ENCODE assay signal across 1 cellular context in the genomic region with DNA sequence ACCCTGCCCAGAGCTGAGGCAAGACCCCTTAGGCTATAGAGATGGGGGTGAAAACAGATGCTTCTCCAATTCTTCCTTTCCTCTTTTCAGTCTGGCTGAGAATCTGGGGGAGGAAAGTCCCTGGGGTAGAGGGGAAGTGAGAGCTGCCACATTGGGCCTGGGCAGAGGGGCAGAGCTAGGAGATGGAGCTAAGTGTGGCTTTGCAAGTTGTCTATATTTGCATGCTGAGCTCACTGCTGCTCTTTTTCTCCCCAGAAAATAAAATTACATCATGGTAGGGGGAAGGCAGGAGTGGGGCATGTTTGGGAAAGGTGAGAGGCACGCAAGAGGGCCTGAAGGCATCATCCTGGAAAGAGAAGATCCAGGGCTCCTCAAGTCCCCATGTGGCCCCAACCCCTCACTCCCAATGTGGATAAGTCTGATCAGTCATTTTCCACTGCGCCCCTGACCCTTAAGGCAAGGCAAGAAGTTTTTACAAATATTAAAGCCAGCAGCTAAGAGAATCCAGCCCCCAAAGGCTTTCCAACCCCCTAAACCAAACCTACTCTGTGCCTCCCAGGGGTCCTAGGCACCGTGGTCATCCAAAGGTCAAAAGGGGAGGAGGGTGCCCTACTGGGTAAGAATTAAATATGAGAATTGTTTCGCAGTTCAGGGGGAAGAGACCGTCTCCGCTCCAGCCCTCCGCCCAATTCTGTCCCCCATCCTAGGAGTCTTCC.
TF ChIP-seq lines count a peak whose summit lies in the region.

No MANE protein-coding gene starts in this region.

TF ChIP-seq in GM12878, 131 proteins besides CTCF, POLR2A, EP300 and RAD21 (continues in another document):
- TF ChIP-seq BHLHE40 (IDR thresholded peaks at IDR 0.05; ENCODE audit: borderline replicate concordance in 1 of 2, low read depth in 2 of 2, low read length in 1 of 2) (peak; percentile 23 to 48; a peak in 3 of 4 replicates), TARDBP (IDR thresholded peaks at IDR 0.05; ENCODE audit: borderline replicate concordance) (no peak), PAX5 (IDR thresholded peaks at IDR 0.05; ENCODE audit: borderline replicate concordance, low read depth, low read length) (no peak), ZNF217 (IDR thresholded peaks at IDR 0.05) (peak; percentile 68; the same call in 1 of the 2 replicates), KDM1A (IDR thresholded peaks at IDR 0.05; ENCODE audit: borderline replicate concordance) (no peak), TAF1 (IDR thresholded peaks at IDR 0.05; ENCODE audit: borderline replicate concordance, low read depth, low read length) (no peak), NRF1 (conservative IDR thresholded peaks at IDR 0.05; ENCODE audit: low read depth, low read length) (no peak), EED (IDR thresholded peaks at IDR 0.05; ENCODE audit: low read depth) (peak; percentile 98), IKZF2 (IDR thresholded peaks at IDR 0.05) (peak; percentile 99), KLF5 (IDR thresholded peaks at IDR 0.05; ENCODE audit: partially characterized antibody) (no peak), IRF4 (IDR thresholded peaks at IDR 0.05; ENCODE audit: low read depth, low read length) (peak; percentile 72; the same call in 1 of the 2 replicates), EZH2 (IDR thresholded peaks at IDR 0.05; ENCODE audit: borderline replicate concordance, control insufficient read depth, low read depth, low read length) (no peak), NFIC (IDR thresholded peaks at IDR 0.05; ENCODE audit: low read depth, low read length) (peak; percentile 76; the same call in 1 of the 2 replicates), ASH2L (IDR thresholded peaks at IDR 0.05; ENCODE audit: borderline replicate concordance, low read depth) (no peak), WRNIP1 (IDR thresholded peaks at IDR 0.05; ENCODE audit: borderline replicate concordance, low read depth, low read length) (no peak), PML (IDR thresholded peaks at IDR 0.05; ENCODE audit: low read length) (no peak), MTA3 (IDR thresholded peaks at IDR 0.05; ENCODE audit: borderline replicate concordance, low read length) (peak; percentile 93), RFX5 (IDR thresholded peaks at IDR 0.05; ENCODE audit: low read depth, low read length) (no peak), SPI1 (IDR thresholded peaks at IDR 0.05; ENCODE audit: borderline replicate concordance, insufficient read depth, low read depth, low read length) (peak; percentile 95), CHD1 (IDR thresholded peaks at IDR 0.05; ENCODE audit: low read depth, low read length) (no peak), ZNF24 (IDR thresholded peaks at IDR 0.05) (no peak), YY1 (IDR thresholded peaks at IDR 0.05; ENCODE audit: low read depth, low read length) (0 out of 2 replicates have a peak, but pooled peaks have one; percentile 6), BACH1 (IDR thresholded peaks at IDR 0.05; ENCODE audit: borderline replicate concordance) (peak; percentile 56; the same call in 1 of the 2 replicates), NBN (IDR thresholded peaks at IDR 0.05) (peak; percentile 82), ZNF207 (IDR thresholded peaks at IDR 0.05; ENCODE audit: borderline replicate concordance) (no peak; the same call in 1 of the 2 replicates), EGR1 (IDR thresholded peaks at IDR 0.05; ENCODE audit: borderline replicate concordance in 1 of 2, low read depth in 2 of 2, low read length in 2 of 2) (0 out of 3 replicates have a peak, but pooled peaks of 1 of the 2 experiments have one; percentile 20), ATF7 (IDR thresholded peaks at IDR 0.05; ENCODE audit: low read depth) (peak; percentile 96), KAT2A (conservative IDR thresholded peaks at IDR 0.05; ENCODE audit: control insufficient read depth, low read depth, low read length) (no peak), POLR2AphosphoS2 (IDR thresholded peaks at IDR 0.05; ENCODE audit: low read depth, low read length) (no peak), TCF7 (IDR thresholded peaks at IDR 0.05; ENCODE audit: borderline replicate concordance) (no peak), DPF2 (IDR thresholded peaks at IDR 0.05) (peak; percentile 85), HDGF (IDR thresholded peaks at IDR 0.05) (no peak), CREB1 (IDR thresholded peaks at IDR 0.05; ENCODE audit: low read depth) (no peak), RELA (IDR thresholded peaks at IDR 0.05; ENCODE audit: borderline replicate concordance, partially characterized antibody) (no peak), SIN3A (IDR thresholded peaks at IDR 0.05; ENCODE audit: low read depth, low read length) (no peak), SP1 (IDR thresholded peaks at IDR 0.05; ENCODE audit: low read depth, low read length) (peak; percentile 36)
- TF ChIP-seq, protein P1, sequence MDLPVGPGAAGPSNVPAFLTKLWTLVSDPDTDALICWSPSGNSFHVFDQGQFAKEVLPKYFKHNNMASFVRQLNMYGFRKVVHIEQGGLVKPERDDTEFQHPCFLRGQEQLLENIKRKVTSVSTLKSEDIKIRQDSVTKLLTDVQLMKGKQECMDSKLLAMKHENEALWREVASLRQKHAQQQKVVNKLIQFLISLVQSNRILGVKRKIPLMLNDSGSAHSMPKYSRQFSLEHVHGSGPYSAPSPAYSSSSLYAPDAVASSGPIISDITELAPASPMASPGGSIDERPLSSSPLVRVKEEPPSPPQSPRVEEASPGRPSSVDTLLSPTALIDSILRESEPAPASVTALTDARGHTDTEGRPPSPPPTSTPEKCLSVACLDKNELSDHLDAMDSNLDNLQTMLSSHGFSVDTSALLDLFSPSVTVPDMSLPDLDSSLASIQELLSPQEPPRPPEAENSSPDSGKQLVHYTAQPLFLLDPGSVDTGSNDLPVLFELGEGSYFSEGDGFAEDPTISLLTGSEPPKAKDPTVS (IDR thresholded peaks at IDR 0.05; ENCODE audit: low read depth, low read length): no peak
- TF ChIP-seq, protein P2, sequence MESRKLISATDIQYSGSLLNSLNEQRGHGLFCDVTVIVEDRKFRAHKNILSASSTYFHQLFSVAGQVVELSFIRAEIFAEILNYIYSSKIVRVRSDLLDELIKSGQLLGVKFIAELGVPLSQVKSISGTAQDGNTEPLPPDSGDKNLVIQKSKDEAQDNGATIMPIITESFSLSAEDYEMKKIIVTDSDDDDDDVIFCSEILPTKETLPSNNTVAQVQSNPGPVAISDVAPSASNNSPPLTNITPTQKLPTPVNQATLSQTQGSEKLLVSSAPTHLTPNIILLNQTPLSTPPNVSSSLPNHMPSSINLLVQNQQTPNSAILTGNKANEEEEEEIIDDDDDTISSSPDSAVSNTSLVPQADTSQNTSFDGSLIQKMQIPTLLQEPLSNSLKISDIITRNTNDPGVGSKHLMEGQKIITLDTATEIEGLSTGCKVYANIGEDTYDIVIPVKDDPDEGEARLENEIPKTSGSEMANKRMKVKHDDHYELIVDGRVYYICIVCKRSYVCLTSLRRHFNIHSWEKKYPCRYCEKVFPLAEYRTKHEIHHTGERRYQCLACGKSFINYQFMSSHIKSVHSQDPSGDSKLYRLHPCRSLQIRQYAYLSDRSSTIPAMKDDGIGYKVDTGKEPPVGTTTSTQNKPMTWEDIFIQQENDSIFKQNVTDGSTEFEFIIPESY (IDR thresholded peaks at IDR 0.05): no peak
- TF ChIP-seq, protein P3, sequence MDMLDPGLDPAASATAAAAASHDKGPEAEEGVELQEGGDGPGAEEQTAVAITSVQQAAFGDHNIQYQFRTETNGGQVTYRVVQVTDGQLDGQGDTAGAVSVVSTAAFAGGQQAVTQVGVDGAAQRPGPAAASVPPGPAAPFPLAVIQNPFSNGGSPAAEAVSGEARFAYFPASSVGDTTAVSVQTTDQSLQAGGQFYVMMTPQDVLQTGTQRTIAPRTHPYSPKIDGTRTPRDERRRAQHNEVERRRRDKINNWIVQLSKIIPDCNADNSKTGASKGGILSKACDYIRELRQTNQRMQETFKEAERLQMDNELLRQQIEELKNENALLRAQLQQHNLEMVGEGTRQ (IDR thresholded peaks at IDR 0.05; ENCODE audit: borderline replicate concordance, low read depth, low read length): no peak
- TF ChIP-seq, protein P4, sequence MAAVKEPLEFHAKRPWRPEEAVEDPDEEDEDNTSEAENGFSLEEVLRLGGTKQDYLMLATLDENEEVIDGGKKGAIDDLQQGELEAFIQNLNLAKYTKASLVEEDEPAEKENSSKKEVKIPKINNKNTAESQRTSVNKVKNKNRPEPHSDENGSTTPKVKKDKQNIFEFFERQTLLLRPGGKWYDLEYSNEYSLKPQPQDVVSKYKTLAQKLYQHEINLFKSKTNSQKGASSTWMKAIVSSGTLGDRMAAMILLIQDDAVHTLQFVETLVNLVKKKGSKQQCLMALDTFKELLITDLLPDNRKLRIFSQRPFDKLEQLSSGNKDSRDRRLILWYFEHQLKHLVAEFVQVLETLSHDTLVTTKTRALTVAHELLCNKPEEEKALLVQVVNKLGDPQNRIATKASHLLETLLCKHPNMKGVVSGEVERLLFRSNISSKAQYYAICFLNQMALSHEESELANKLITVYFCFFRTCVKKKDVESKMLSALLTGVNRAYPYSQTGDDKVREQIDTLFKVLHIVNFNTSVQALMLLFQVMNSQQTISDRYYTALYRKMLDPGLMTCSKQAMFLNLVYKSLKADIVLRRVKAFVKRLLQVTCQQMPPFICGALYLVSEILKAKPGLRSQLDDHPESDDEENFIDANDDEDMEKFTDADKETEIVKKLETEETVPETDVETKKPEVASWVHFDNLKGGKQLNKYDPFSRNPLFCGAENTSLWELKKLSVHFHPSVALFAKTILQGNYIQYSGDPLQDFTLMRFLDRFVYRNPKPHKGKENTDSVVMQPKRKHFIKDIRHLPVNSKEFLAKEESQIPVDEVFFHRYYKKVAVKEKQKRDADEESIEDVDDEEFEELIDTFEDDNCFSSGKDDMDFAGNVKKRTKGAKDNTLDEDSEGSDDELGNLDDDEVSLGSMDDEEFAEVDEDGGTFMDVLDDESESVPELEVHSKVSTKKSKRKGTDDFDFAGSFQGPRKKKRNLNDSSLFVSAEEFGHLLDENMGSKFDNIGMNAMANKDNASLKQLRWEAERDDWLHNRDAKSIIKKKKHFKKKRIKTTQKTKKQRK (IDR thresholded peaks at IDR 0.05; ENCODE audit: low read depth, low read length): no peak
- TF ChIP-seq, protein P5, sequence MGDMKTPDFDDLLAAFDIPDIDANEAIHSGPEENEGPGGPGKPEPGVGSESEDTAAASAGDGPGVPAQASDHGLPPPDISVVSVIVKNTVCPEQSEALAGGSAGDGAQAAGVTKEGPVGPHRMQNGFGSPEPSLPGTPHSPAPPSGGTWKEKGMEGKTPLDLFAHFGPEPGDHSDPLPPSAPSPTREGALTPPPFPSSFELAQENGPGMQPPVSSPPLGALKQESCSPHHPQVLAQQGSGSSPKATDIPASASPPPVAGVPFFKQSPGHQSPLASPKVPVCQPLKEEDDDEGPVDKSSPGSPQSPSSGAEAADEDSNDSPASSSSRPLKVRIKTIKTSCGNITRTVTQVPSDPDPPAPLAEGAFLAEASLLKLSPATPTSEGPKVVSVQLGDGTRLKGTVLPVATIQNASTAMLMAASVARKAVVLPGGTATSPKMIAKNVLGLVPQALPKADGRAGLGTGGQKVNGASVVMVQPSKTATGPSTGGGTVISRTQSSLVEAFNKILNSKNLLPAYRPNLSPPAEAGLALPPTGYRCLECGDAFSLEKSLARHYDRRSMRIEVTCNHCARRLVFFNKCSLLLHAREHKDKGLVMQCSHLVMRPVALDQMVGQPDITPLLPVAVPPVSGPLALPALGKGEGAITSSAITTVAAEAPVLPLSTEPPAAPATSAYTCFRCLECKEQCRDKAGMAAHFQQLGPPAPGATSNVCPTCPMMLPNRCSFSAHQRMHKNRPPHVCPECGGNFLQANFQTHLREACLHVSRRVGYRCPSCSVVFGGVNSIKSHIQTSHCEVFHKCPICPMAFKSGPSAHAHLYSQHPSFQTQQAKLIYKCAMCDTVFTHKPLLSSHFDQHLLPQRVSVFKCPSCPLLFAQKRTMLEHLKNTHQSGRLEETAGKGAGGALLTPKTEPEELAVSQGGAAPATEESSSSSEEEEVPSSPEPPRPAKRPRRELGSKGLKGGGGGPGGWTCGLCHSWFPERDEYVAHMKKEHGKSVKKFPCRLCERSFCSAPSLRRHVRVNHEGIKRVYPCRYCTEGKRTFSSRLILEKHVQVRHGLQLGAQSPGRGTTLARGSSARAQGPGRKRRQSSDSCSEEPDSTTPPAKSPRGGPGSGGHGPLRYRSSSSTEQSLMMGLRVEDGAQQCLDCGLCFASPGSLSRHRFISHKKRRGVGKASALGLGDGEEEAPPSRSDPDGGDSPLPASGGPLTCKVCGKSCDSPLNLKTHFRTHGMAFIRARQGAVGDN (IDR thresholded peaks at IDR 0.05): peak; percentile 81
- TF ChIP-seq, protein P6, sequence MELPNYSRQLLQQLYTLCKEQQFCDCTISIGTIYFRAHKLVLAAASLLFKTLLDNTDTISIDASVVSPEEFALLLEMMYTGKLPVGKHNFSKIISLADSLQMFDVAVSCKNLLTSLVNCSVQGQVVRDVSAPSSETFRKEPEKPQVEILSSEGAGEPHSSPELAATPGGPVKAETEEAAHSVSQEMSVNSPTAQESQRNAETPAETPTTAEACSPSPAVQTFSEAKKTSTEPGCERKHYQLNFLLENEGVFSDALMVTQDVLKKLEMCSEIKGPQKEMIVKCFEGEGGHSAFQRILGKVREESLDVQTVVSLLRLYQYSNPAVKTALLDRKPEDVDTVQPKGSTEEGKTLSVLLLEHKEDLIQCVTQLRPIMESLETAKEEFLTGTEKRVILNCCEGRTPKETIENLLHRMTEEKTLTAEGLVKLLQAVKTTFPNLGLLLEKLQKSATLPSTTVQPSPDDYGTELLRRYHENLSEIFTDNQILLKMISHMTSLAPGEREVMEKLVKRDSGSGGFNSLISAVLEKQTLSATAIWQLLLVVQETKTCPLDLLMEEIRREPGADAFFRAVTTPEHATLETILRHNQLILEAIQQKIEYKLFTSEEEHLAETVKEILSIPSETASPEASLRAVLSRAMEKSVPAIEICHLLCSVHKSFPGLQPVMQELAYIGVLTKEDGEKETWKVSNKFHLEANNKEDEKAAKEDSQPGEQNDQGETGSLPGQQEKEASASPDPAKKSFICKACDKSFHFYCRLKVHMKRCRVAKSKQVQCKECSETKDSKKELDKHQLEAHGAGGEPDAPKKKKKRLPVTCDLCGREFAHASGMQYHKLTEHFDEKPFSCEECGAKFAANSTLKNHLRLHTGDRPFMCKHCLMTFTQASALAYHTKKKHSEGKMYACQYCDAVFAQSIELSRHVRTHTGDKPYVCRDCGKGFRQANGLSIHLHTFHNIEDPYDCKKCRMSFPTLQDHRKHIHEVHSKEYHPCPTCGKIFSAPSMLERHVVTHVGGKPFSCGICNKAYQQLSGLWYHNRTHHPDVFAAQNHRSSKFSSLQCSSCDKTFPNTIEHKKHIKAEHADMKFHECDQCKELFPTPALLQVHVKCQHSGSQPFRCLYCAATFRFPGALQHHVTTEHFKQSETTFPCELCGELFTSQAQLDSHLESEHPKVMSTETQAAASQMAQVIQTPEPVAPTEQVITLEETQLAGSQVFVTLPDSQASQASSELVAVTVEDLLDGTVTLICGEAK (IDR thresholded peaks at IDR 0.05; ENCODE audit: borderline replicate concordance): no peak
- TF ChIP-seq, protein P7, sequence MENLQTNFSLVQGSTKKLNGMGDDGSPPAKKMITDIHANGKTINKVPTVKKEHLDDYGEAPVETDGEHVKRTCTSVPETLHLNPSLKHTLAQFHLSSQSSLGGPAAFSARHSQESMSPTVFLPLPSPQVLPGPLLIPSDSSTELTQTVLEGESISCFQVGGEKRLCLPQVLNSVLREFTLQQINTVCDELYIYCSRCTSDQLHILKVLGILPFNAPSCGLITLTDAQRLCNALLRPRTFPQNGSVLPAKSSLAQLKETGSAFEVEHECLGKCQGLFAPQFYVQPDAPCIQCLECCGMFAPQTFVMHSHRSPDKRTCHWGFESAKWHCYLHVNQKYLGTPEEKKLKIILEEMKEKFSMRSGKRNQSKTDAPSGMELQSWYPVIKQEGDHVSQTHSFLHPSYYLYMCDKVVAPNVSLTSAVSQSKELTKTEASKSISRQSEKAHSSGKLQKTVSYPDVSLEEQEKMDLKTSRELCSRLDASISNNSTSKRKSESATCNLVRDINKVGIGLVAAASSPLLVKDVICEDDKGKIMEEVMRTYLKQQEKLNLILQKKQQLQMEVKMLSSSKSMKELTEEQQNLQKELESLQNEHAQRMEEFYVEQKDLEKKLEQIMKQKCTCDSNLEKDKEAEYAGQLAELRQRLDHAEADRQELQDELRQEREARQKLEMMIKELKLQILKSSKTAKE (IDR thresholded peaks at IDR 0.05; ENCODE audit: low read depth, poor library complexity, severe bottlenecking): peak; percentile 62
